ENCODE assay signal across 15 cellular contexts in the genomic region with DNA sequence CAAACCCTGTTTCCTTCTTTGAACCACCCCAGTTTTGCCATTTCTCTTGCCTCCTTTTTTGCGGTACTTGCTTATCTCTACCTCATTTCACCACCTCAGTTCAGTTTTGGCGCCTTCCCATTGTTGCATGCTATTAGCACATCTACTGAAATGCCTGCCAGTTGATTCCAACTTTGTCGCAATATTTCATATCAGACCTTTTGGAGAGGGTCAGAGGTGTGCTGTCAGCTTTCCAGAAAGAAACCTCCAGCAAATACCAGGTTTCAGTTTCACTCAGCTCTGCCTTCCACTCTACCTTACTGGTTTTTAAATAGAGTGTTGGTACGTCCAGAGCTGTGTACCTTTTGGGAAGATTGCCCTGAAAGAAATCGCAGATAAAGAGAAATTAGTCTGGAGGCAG.
"Had no signal": no experiment of that assay in that cellular context is flagged by ENCODE, and none has a peak within 500 bp of the region (broad histone marks: within the 10 kb centered on the region; RNA-seq: fewer than 3 reads in every experiment).

No MANE protein-coding gene starts in this region.

- H3K4me3 ChIP-seq: ascending aorta, tibial nerve, vagina had no signal

- H3K4me1 ChIP-seq: ascending aorta, tibial nerve, vagina had no signal

- H3K36me3 ChIP-seq: ascending aorta, tibial nerve, vagina had no signal

- H3K9me3 ChIP-seq: ascending aorta, tibial nerve, vagina had no signal

- H3K27me3 ChIP-seq: ascending aorta, tibial nerve, vagina had no signal

- DNase-seq: activated CD4-positive, alpha-beta memory T cell treated with anti-CD3 and anti-CD28 coated beads, Interleukin-2, amount 10 ng/mL, durations not matched to agents 7 days and 5 days; activated CD4-positive, alpha-beta T cell treated with anti-CD3 and anti-CD28 coated beads for 48 hours; activated CD4-positive, CD25-positive, alpha-beta regulatory T cell; activated CD8-positive, alpha-beta memory T cell treated with anti-CD3 and anti-CD28 coated beads, Interleukin-2, amount 10 ng/mL, durations not matched to agents 7 days and 5 days; activated naive CD4-positive, alpha-beta T cell treated with anti-CD3 and anti-CD28 coated beads for 36 hours; activated naive CD8-positive, alpha-beta T cell treated with anti-CD3 and anti-CD28 coated beads, Interleukin-2, amount 50 U/mL, for 24 hours; effector CD8-positive, alpha-beta T cell; occipital lobe; retina; stimulated activated CD4-positive, alpha-beta T cell treated with anti-CD3 and anti-CD28 coated beads, Interleukin-2, amount 100 ng/mL, for 24 hours; stimulated activated naive CD8-positive, alpha-beta T cell treated with anti-CD3 and anti-CD28 coated beads, Interleukin-15, Interleukin-2, amounts not matched to agents 100 U/mL and 50 U/mL, for 24 hours; T1000 had no signal

- H3K27ac ChIP-seq: ascending aorta, tibial nerve, vagina had no signal
